ENCODE assay signal across 10 cellular contexts in the genomic region with DNA sequence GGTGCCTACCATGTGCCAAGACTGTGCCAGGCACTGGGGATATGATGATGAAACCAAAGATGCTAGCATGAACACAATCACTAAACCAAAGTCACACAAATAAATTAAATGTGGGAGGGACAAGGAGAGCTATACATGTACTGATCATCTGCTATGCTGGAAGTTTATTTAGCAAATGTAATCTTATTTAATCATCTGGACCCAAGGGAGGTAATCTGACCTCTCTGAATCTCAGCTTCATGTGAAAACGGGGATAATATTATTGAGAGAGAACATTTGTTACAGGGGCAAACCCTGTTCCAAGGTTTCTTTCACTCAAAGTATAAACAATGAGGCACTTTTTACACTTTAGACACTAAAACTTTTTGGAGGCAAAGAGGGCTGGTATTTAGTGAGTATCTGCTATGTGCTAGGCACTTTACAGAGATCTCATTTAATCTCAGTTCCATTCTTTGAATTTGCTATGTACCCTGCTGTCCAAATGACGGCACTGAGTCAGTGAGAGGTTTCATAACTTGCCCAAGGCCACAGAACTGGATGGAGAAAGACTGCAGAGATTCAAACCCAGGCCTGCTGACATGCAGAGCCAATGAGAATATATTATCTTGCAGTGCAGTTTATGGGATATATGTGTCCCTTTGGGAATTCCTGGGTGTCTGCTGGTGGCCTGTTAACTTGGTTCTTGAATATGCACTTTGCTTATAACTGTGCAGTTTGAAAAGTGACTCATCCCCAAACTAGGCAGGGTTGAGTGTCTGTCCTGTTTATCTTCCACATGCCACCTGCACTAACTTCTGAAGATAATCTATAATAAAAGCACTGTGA. TPM values are rescaled to one million over a fixed set of nuclear protein-coding genes. Genes with fewer than 3 reads are reported as not detected.
DNase-seq lines count a peak whose midpoint lies in the region; ATAC-seq, FAIRE-seq and TF ChIP-seq lines count a peak whose summit lies in the region.
"Had no signal": no experiment of that assay in that cellular context is flagged by ENCODE, and none has a peak within 500 bp of the region (broad histone marks: within the 10 kb centered on the region; RNA-seq: fewer than 3 reads in every experiment).

No MANE protein-coding gene starts in this region.

- TF ChIP-seq CTCF in HepG2 (CRISPR knock-in tag; IDR thresholded peaks at IDR 0.05) (no peak), endodermal cell (conservative IDR thresholded peaks at IDR 0.05) (no peak), GM13976 (IDR thresholded peaks at IDR 0.05; ENCODE audit: borderline replicate concordance, control extremely low read depth, extremely low read depth, insufficient read depth, missing control alignments) (no peak)

- H3K4me2 ChIP-seq in HepG2 (ENCODE audit: low read depth, low read length) = peak overlapping the region; percentile 90

- H3K27me3 ChIP-seq in HepG2 (ENCODE audit: control insufficient read depth in 1 of 2, insufficient read depth in 2 of 2, low read length in 2 of 2) = no peaks in the 10 kb centered on the region; a peak in 1 of 5 replicates
- H3K27me3 ChIP-seq in endodermal cell (ENCODE audit: control insufficient read depth, insufficient read depth, low read length, poor library complexity, severe bottlenecking) = no peaks in the 10 kb centered on the region

- H3K9me3 Mint-ChIP-seq in T-helper 1 cell treated with Interleukin-12 subunit alpha and Interleukin-12 subunit beta and Interleukin-4 antibody, amounts not matched to agents 30 μg/mL and 1 μg/mL, for 36 hours = no peaks in the 10 kb centered on the region
- H3K9me3 Mint-ChIP-seq in endodermal cell = no peaks in the 10 kb centered on the region

- TF ChIP-seq EP300 in HepG2 (IDR thresholded peaks at IDR 0.05; ENCODE audit: low read depth in 2 of 2, low read length in 2 of 2) = peak; percentile 16 to 53; a peak in 2 of 4 replicates
- 0 out of 2 replicates have a peak, but pooled peaks have one; percentile 26 for TF ChIP-seq EP300 in HepG2 (CRISPR knock-in tag; IDR thresholded peaks at IDR 0.05; ENCODE audit: borderline replicate concordance)

- no peak overlapping the region for H2AFZ ChIP-seq in HepG2 (ENCODE audit: low read length)

- WGBS in HepG2 (ENCODE audit: low lambda C conversion rate) = 8% methylated on average over 2 of the region's 2 CpGs
- WGBS in endodermal cell (ENCODE audit: insufficient coverage in 1 of 2, insufficient read length in 1 of 2), 2 experiments = 75 to 89% methylated on average over 1 to 2 of the region's 2 CpGs

- in situ Hi-C loops in HepG2 (cut with HindIII; ENCODE audit: extremely low pct_ligation_motif_present, low pct_unique_long_range_greater_than_20kb) (no loop called here), GM13976 (cut with MboI; ENCODE audit: low sequenced_read_pairs, unreplicated experiment) (no loop called here)

- H3K4me1 Mint-ChIP-seq in T-helper 1 cell treated with Interleukin-12 subunit alpha and Interleukin-12 subunit beta and Interleukin-4 antibody, amounts not matched to agents 30 μg/mL and 1 μg/mL, for 36 hours (ENCODE audit: low read depth) = peaks cover 38% of the 10 kb centered on the region
- peaks cover 11% of the 10 kb centered on the region for H3K4me1 Mint-ChIP-seq in endodermal cell

- H3K36me3 ChIP-seq in HepG2 (replicated peaks in 1 of 2; ENCODE audit: control insufficient read depth in 1 of 2, insufficient read depth in 2 of 2, low read length in 2 of 2) (no peaks in the 10 kb centered on the region), endodermal cell (ENCODE audit: control insufficient read depth, insufficient read depth, low read length) (no peaks in the 10 kb centered on the region)

- TF ChIP-seq POLR2A in HepG2 (IDR thresholded peaks at IDR 0.05; ENCODE audit: insufficient read depth in 1 of 2, low read depth in 2 of 2, low read length in 2 of 2) = 0 out of 4 replicates have a peak, but pooled peaks of 1 of the 2 experiments have one; percentile 30

- H3K4me3 ChIP-seq in HepG2 (replicated peaks in 1 of 3; ENCODE audit: insufficient read depth in 1 of 3, low read depth in 2 of 3, low read length in 3 of 3) (peak overlapping the region in 2 of 3 experiments; percentile 8 to 13; a peak in 2 of 6 replicates), endodermal cell (ENCODE audit: low read length) (no peak overlapping the region)

- BruUV-seq in HepG2 (replicated peaks; lab: Mats Ljungman, UMichigan) = no TSS peak

- intact Hi-C loops in HepG2 (cut with micrococcal nuclease; ENCODE audit: unreplicated experiment) (loop anchor here (2.0 to 5.0 kb wide), 3 partner anchors 16 to 127 kb away; a partner anchor contains a TSS), Right ventricle myocardium inferior (cut with DNase I) (loop anchor here (5.0 kb wide), 2 partner anchors 68 to 148 kb away; a partner anchor contains a TSS)

- H3K79me2 ChIP-seq in HepG2 (ENCODE audit: insufficient read depth, low read length) = peaks cover 14% of the 10 kb centered on the region

- H3K36me3 Mint-ChIP-seq in T-helper 1 cell treated with Interleukin-12 subunit alpha and Interleukin-12 subunit beta and Interleukin-4 antibody, amounts not matched to agents 30 μg/mL and 1 μg/mL, for 36 hours (ENCODE audit: low read depth) = peaks cover 16% of the 10 kb centered on the region
- peaks cover 5% of the 10 kb centered on the region for H3K36me3 Mint-ChIP-seq in endodermal cell (ENCODE audit: low read depth)

- peak overlapping the region; percentile 88 for H3K27ac Mint-ChIP-seq in T-helper 1 cell treated with Interleukin-12 subunit alpha and Interleukin-12 subunit beta and Interleukin-4 antibody, amounts not matched to agents 30 μg/mL and 1 μg/mL, for 36 hours
- no peak overlapping the region for H3K27ac Mint-ChIP-seq in endodermal cell

- H3K4me3 Mint-ChIP-seq in T-helper 1 cell treated with Interleukin-12 subunit alpha and Interleukin-12 subunit beta and Interleukin-4 antibody, amounts not matched to agents 30 μg/mL and 1 μg/mL, for 36 hours = peak overlapping the region; percentile 27
- no peak overlapping the region for H3K4me3 Mint-ChIP-seq in endodermal cell

- POLR2A ChIA-PET in HepG2 (lab: Yijun Ruan, JAX) = interaction anchor here (0.9 to 5.3 kb wide), 4 partner anchors 9 to 65 kb away, joined by 3 to 36 read pairs (median 10); no protein-coding TSS in a partner anchor

- TF ChIP-seq RAD21 in HepG2 (CRISPR knock-in tag; IDR thresholded peaks at IDR 0.05) = no peak

- H3K9ac ChIP-seq in HepG2 (ENCODE audit: insufficient read depth, low read depth, low read length) (peak overlapping the region; percentile 42), endodermal cell (ENCODE audit: extremely low read depth, low read length, poor library complexity, severe bottlenecking) (no peak overlapping the region)

- H3K9me3 ChIP-seq in HepG2 (ENCODE audit: low read length) (no peaks in the 10 kb centered on the region), endodermal cell (ENCODE audit: control insufficient read depth, low read length) (no peaks in the 10 kb centered on the region)

- H3K27ac ChIP-seq in HepG2 (ENCODE audit: extremely low read length, insufficient read depth, low read length) (peak overlapping the region; percentile 53), endodermal cell (ENCODE audit: low read depth, low read length) (no peak overlapping the region)

- DNase-seq in DMS53 treated with DMSO at 0.1 percent for 48 hours (lab: John Stamatoyannopoulos, UW; ENCODE audit: unreplicated experiment) (peak; percentile 17), HepG2 (ENCODE audit: low spot score) (peak; percentile 93), Right ventricle myocardium inferior (ENCODE audit: missing footprints) (no peak), endodermal cell (no peak), T-helper 9 cell (no peak), GM13976 (ENCODE audit: low spot score) (no peak)
- DNase-seq: NCI-H1092 treated with DMSO at 0.1 percent for 48 hours had no signal

- H3K27me3 Mint-ChIP-seq in T-helper 1 cell treated with Interleukin-12 subunit alpha and Interleukin-12 subunit beta and Interleukin-4 antibody, amounts not matched to agents 30 μg/mL and 1 μg/mL, for 36 hours (ENCODE audit: low read depth) = no peaks in the 10 kb centered on the region
- peaks cover 63% of the 10 kb centered on the region for H3K27me3 Mint-ChIP-seq in endodermal cell (ENCODE audit: insufficient read depth)

- FAIRE-seq in HepG2 (lab: Jason Lieb, UNC) = peak; percentile 74
- FAIRE-seq: keratinocyte had no signal

- H3K4me1 ChIP-seq in HepG2 (ENCODE audit: insufficient read depth, low read length) (peaks cover 53% of the 10 kb centered on the region), endodermal cell (ENCODE audit: control insufficient read depth, insufficient read depth, low read length) (no peaks in the 10 kb centered on the region)

- CTCF ChIA-PET in HepG2 (lab: Yijun Ruan, JAX; ENCODE audit: low intra/inter-chr PET ratio, low total read pairs) = interaction anchor here (1.1 kb wide), 1 partner anchor 18 kb away, joined by 5 read pairs; no protein-coding TSS in a partner anchor

- ATAC-seq in GM21786 (IDR thresholded peaks at IDR 0.05; ENCODE audit: unreplicated experiment) (peak; percentile 34), HepG2 (peak; percentile 16), Right ventricle myocardium inferior (no peak)

- peaks cover 10% of the 10 kb centered on the region for H4K20me1 ChIP-seq in HepG2 (ENCODE audit: insufficient read depth, low read length)

RNA-seq across cellular contexts. Expression of a gene that starts 3.3 kb away (rescaled TPM):
- total RNA-seq in HepG2 (2016; rRNA removed; fragmentation: Illumina TruSeq; extraction: Trizol) = 47.3 and 62.1 TPM in 2 replicates
- 105 and 126 TPM in 2 replicates for total RNA-seq in HepG2 (2016; cell fraction: cytosol; rRNA removed; fragmentation: Illumina TruSeq; extraction: Trizol; ENCODE audit: low read depth)
- total RNA-seq in HepG2 (2016; cell fraction: insoluble cytoplasmic fraction; rRNA removed; fragmentation: Illumina TruSeq; extraction: Trizol) = 44.0 and 55.9 TPM in 2 replicates
- total RNA-seq in HepG2 (2016; cell fraction: membrane; rRNA removed; fragmentation: Illumina TruSeq; extraction: Trizol) = 30.9 and 35.4 TPM in 2 replicates
- 122 and 129 TPM in 2 replicates for total RNA-seq in HepG2 (2016; cell fraction: nucleus; rRNA removed; fragmentation: Illumina TruSeq; extraction: Trizol)
- polyA plus RNA-seq in HepG2 (2011; rRNA removed) = 74.8 and 87.6 TPM in 2 replicates
- 40.1 and 42.6 TPM in 2 replicates for polyA plus RNA-seq in HepG2 (2011; cell fraction: cytosol; rRNA removed)
- 375 and 376 TPM in 2 replicates for polyA plus RNA-seq in HepG2 (2011; cell fraction: nucleus; rRNA removed)
- 81.3 and 96.1 TPM in 2 replicates for polyA plus RNA-seq in HepG2 (2012)
- 26.1 and 28.4 TPM in 2 replicates for polyA plus RNA-seq in HepG2 (2016; cell fraction: cytosol; fragmentation: Illumina TruSeq; extraction: Trizol; ENCODE audit: low read depth)
- 37.0 and 39.4 TPM in 2 replicates for polyA plus RNA-seq in HepG2 (2016; cell fraction: insoluble cytoplasmic fraction; fragmentation: Illumina TruSeq; extraction: Trizol; ENCODE audit: low read depth)
- polyA plus RNA-seq in HepG2 (2016; cell fraction: membrane; fragmentation: Illumina TruSeq; extraction: Trizol; ENCODE audit: low read depth) = 24.4 and 25.2 TPM in 2 replicates
- 241 and 272 TPM in 2 replicates for polyA plus RNA-seq in HepG2 (2016; cell fraction: nucleus; fragmentation: Illumina TruSeq; extraction: Trizol; ENCODE audit: insufficient read depth, low read depth)
- 94.1 and 144 TPM in 2 replicates for polyA minus RNA-seq in HepG2 (2011; rRNA and poly(A)+ RNA removed; ENCODE audit: low replicate concordance)
- polyA minus RNA-seq in HepG2 (2011; cell fraction: cytosol; rRNA and poly(A)+ RNA removed) = 66.7 and 75.3 TPM in 2 replicates
- polyA minus RNA-seq in HepG2 (2011; cell fraction: nucleus; rRNA and poly(A)+ RNA removed) = 263 and 294 TPM in 2 replicates
- total RNA-seq in Right ventricle myocardium inferior = 23.1 TPM
- total RNA-seq in endodermal cell = 10 to 100 TPM; 88.9 to 98.6 TPM
- 72.1 TPM for polyA plus RNA-seq in endodermal cell (2013, experiment 1 of 2)
- 63.8 TPM for polyA plus RNA-seq in endodermal cell (2013, experiment 2 of 2)

Comparison
In these comparisons a context has a peak if more than half of its experiments do, and no peak if none do; other contexts are left out.
1. DNase-seq: peak in DMS53 treated with DMSO at 0.1 percent for 48 hours (single experiment) and HepG2 (single experiment); none in Right ventricle myocardium inferior (single experiment), endodermal cell (single experiment), T-helper 9 cell (single experiment) and GM13976 (single experiment).